28 cellular contexts compared by ENCODE assay signal in genomic region chr12:101863971-101864370, GRCh38.
"Had no signal": no experiment of that assay in that cellular context is flagged by ENCODE, and none has a peak within 500 bp of the region (broad histone marks: within the 10 kb centered on the region; RNA-seq: fewer than 3 reads in every experiment).

No MANE protein-coding gene starts in this region.

- H3K4me2 ChIP-seq: hepatocyte had no signal

- H3K4me3 ChIP-seq: ascending aorta, coronary artery, dorsolateral prefrontal cortex, gastroesophageal sphincter, heart right ventricle, hepatocyte had no signal

- H3K27ac Mint-ChIP-seq: activated CD4-positive, alpha-beta memory T cell treated with anti-CD3 and anti-CD28 coated beads, Interleukin-2, amount 10 ng/mL, durations not matched to agents 7 days and 5 days; activated CD4-positive, alpha-beta T cell treated with anti-CD3 and anti-CD28 coated beads for 36 hours; activated CD4-positive, alpha-beta T cell treated with anti-CD3 and anti-CD28 coated beads, Interleukin-2, amount 10 ng/mL, durations not matched to agents 7 days and 5 days; activated naive CD4-positive, alpha-beta T cell treated with anti-CD3 and anti-CD28 coated beads, Interleukin-2, amount 10 ng/mL, durations not matched to agents 7 days and 5 days; activated naive CD4-positive, alpha-beta T cell treated with anti-CD3 and anti-CD28 coated beads, Interleukin-2, amount 50 U/mL, for 72 hours; activated naive CD8-positive, alpha-beta T cell treated with anti-CD3 and anti-CD28 coated beads, Interleukin-2, amount 10 ng/mL, durations not matched to agents 7 days and 5 days; activated T-cell treated with anti-CD3 and anti-CD28 coated beads, Interleukin-2, amount 50 U/mL, for 24 hours; activated T-cell treated with anti-CD3 and anti-CD28 coated beads, Interleukin-2, amount 50 U/mL, for 72 hours; endodermal cell had no signal

- H2AFZ ChIP-seq: hepatocyte had no signal

- FAIRE-seq: bronchial epithelial cell had no signal

- H3K79me2 ChIP-seq: hepatocyte had no signal

- H3K27ac ChIP-seq: ascending aorta, brain microvascular endothelial cell, coronary artery, dorsolateral prefrontal cortex, gastroesophageal sphincter, heart right ventricle, hepatocyte had no signal

- H3K36me3 ChIP-seq: ascending aorta, brain microvascular endothelial cell, gastroesophageal sphincter, heart right ventricle had no signal

- H3K4me3 Mint-ChIP-seq: activated CD4-positive, alpha-beta memory T cell treated with anti-CD3 and anti-CD28 coated beads, Interleukin-2, amount 10 ng/mL, durations not matched to agents 7 days and 5 days; activated CD4-positive, alpha-beta T cell treated with anti-CD3 and anti-CD28 coated beads for 36 hours; activated CD4-positive, alpha-beta T cell treated with anti-CD3 and anti-CD28 coated beads, Interleukin-2, amount 10 ng/mL, durations not matched to agents 7 days and 5 days; activated naive CD4-positive, alpha-beta T cell treated with anti-CD3 and anti-CD28 coated beads, Interleukin-2, amount 10 ng/mL, durations not matched to agents 7 days and 5 days; activated naive CD8-positive, alpha-beta T cell treated with anti-CD3 and anti-CD28 coated beads, Interleukin-2, amount 10 ng/mL, durations not matched to agents 7 days and 5 days; activated T-cell treated with anti-CD3 and anti-CD28 coated beads, Interleukin-2, amount 50 U/mL, for 24 hours; activated T-cell treated with anti-CD3 and anti-CD28 coated beads, Interleukin-2, amount 50 U/mL, for 72 hours; central memory CD8-positive, alpha-beta T cell; dendritic cell treated with granulocyte-macrophage colony-stimulating factor and Interleukin-4, amounts not matched to agents 40 ng/mL and 50 ng/mL, for 4 days; endodermal cell had no signal

- H3K27me3 ChIP-seq: ascending aorta, brain microvascular endothelial cell, dorsolateral prefrontal cortex, gastroesophageal sphincter, heart right ventricle, hepatocyte had no signal

- H3K4me1 Mint-ChIP-seq: central memory CD8-positive, alpha-beta T cell; endodermal cell had no signal

- H3K9me3 Mint-ChIP-seq: activated T-cell treated with anti-CD3 and anti-CD28 coated beads, Interleukin-2, amount 50 U/mL, for 24 hours; central memory CD8-positive, alpha-beta T cell had no signal

- H3K36me3 Mint-ChIP-seq: activated naive CD4-positive, alpha-beta T cell treated with anti-CD3 and anti-CD28 coated beads, Interleukin-2, amount 10 ng/mL, durations not matched to agents 7 days and 5 days had no signal

- H3K4me1 ChIP-seq: ascending aorta, gastroesophageal sphincter had no signal

- H3K27me3 Mint-ChIP-seq: activated CD4-positive, alpha-beta memory T cell treated with anti-CD3 and anti-CD28 coated beads, Interleukin-2, amount 10 ng/mL, durations not matched to agents 7 days and 5 days; activated CD4-positive, alpha-beta T cell treated with anti-CD3 and anti-CD28 coated beads, Interleukin-2, amount 10 ng/mL, durations not matched to agents 7 days and 5 days; activated T-cell treated with anti-CD3 and anti-CD28 coated beads, Interleukin-2, amount 50 U/mL, for 24 hours; central memory CD8-positive, alpha-beta T cell; dendritic cell treated with granulocyte-macrophage colony-stimulating factor and Interleukin-4, amounts not matched to agents 40 ng/mL and 50 ng/mL, for 4 days had no signal

- DNase-seq: activated CD4-positive, alpha-beta memory T cell treated with anti-CD3 and anti-CD28 coated beads, Interleukin-2, amount 10 ng/mL, durations not matched to agents 7 days and 5 days; activated CD4-positive, alpha-beta T cell treated with anti-CD3 and anti-CD28 coated beads for 36 hours; activated CD4-positive, alpha-beta T cell treated with anti-CD3 and anti-CD28 coated beads, Interleukin-2, amount 10 ng/mL, durations not matched to agents 7 days and 5 days; activated CD4-positive, alpha-beta T cell treated with anti-CD3 and anti-CD28 coated beads, Interleukin-2, amount 50 U/mL, for 4 hours; activated CD4-positive, CD25-positive, alpha-beta regulatory T cell; activated CD4-positive, CD25-positive, alpha-beta regulatory T cell treated with anti-CD3 and anti-CD28 coated beads, Interleukin-2, amount 50 U/mL, for 72 hours; activated CD8-positive, alpha-beta memory T cell treated with anti-CD3 and anti-CD28 coated beads, Interleukin-2, amount 50 U/mL, for 48 hours; activated gamma-delta T cell; activated naive CD4-positive, alpha-beta T cell; activated naive CD4-positive, alpha-beta T cell treated with anti-CD3 and anti-CD28 coated beads, Interleukin-2, amount 10 ng/mL, durations not matched to agents 7 days and 5 days; activated naive CD8-positive, alpha-beta T cell treated with anti-CD3 and anti-CD28 coated beads, Interleukin-2, amount 10 ng/mL, durations not matched to agents 7 days and 5 days; activated T-cell treated with anti-CD3 and anti-CD28 coated beads for 4 hours; activated T-cell treated with anti-CD3 and anti-CD28 coated beads, Interleukin-2, amount 50 U/mL, for 24 hours; activated T-cell treated with anti-CD3 and anti-CD28 coated beads, Interleukin-2, amount 50 U/mL, for 72 hours; brain microvascular endothelial cell; dorsolateral prefrontal cortex; effector memory CD4-positive, alpha-beta T cell; endodermal cell; foreskin melanocyte; heart right ventricle had no signal
